1 cellular context compared by ENCODE assay signal in the genomic region with DNA sequence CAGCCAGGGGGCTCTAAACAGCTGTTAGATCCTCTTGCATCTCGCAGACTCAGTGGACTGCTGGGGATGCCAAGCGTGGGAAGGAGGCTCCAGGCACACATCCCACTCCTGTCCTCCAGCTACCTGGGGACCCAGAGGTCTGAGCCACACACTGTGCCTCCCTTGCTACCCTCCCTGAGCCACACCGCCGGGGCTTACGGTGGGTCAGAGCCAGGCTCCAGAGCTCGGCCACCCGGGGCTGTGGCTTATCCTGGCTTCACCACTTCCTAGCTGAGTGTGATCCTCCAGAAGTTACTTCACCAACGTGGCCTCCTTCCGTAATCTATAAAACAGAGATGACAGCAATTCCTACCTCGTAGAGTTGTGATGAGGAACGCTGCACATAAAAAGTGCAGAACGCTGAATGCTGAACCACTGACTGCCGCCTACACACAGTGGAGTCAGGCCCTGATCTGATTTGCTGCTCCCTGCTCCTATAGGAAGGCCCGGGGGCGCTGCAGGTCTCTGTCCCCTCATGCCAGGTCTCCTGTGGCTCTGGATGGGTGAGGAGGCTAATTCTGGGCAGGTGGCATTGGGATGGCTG.
TF ChIP-seq lines count a peak whose summit lies in the region.

No MANE protein-coding gene starts in this region.

TF ChIP-seq in HepG2, 621 proteins besides CTCF, POLR2A, EP300 and RAD21:
- TF ChIP-seq ZNF792 (CRISPR knock-in tag; IDR thresholded peaks at IDR 0.05) (no peak), ZNF776 (CRISPR knock-in tag; IDR thresholded peaks at IDR 0.05) (no peak), SP2 (CRISPR knock-in tag; IDR thresholded peaks at IDR 0.05) (no peak), TRAFD1 (CRISPR knock-in tag; IDR thresholded peaks at IDR 0.05; ENCODE audit: borderline replicate concordance) (no peak), RBM22 (optimal IDR thresholded peaks at IDR 0.05; ENCODE audit: low read length) (no peak)
